Comparison of ENCODE assay signal across 25 cellular contexts in genomic region chr11:12358302-12359188, GRCh38. TPM values are rescaled to one million over a fixed set of nuclear protein-coding genes. Genes with fewer than 3 reads are reported as not detected.
DNase-seq lines count a peak whose midpoint lies in the region; ATAC-seq, FAIRE-seq and TF ChIP-seq lines count a peak whose summit lies in the region.
"Had no signal": no experiment of that assay in that cellular context is flagged by ENCODE, and none has a peak within 500 bp of the region (broad histone marks: within the 10 kb centered on the region; RNA-seq: fewer than 3 reads in every experiment).

No MANE protein-coding gene starts in this region.

- no peaks in the 10 kb centered on the region for H3K36me3 Mint-ChIP-seq in CD4-positive, alpha-beta T cell (ENCODE audit: low read depth)
- no peaks in the 10 kb centered on the region for H3K36me3 Mint-ChIP-seq in GM23338 (ENCODE audit: low read depth)

- H3K4me1 ChIP-seq in GM23338 (ENCODE audit: insufficient read depth) (no peaks in the 10 kb centered on the region), hepatocyte (ENCODE audit: insufficient read depth) (peaks cover 36% of the 10 kb centered on the region), pancreas (peaks cover 19 to 63% (median 54%) of the 10 kb centered on the region in 3 donors)

- no peaks in the 10 kb centered on the region for H3K9me3 Mint-ChIP-seq in CD4-positive, alpha-beta T cell
- no peaks in the 10 kb centered on the region for H3K9me3 Mint-ChIP-seq in GM23338

- no peaks in the 10 kb centered on the region for H3K36me3 ChIP-seq in GM23338 (ENCODE audit: insufficient read depth)
- no peaks in the 10 kb centered on the region for H3K36me3 ChIP-seq in hepatocyte (replicated peaks; ENCODE audit: insufficient read depth, low read depth)
- no peaks in the 10 kb centered on the region for H3K36me3 ChIP-seq in pancreas

- TF ChIP-seq POLR2A in H54 (IDR thresholded peaks at IDR 0.05; ENCODE audit: low read depth, low read length) = no peak

- no peaks in the 10 kb centered on the region for H3K9me3 ChIP-seq in CD4-positive, alpha-beta T cell (ENCODE audit: control insufficient read depth, low read length)
- H3K9me3 ChIP-seq in hepatocyte (ENCODE audit: low read depth) (no peaks in the 10 kb centered on the region), pancreas (no peaks in the 10 kb centered on the region)
- H3K9me3 ChIP-seq: SK-N-SH had no signal

- no peaks in the 10 kb centered on the region for H3K27me3 Mint-ChIP-seq in CD4-positive, alpha-beta T cell
- peaks cover 2% of the 10 kb centered on the region for H3K27me3 Mint-ChIP-seq in GM23338 (ENCODE audit: insufficient read depth, low read depth, poor library complexity)

- H3F3A ChIP-seq in GM23338 (replicated peaks; ENCODE audit: low read depth) = no peaks in the 10 kb centered on the region

- H3K27ac ChIP-seq in CD4-positive, alpha-beta T cell (ENCODE audit: low read depth, low read length) = no peak overlapping the region
- H3K27ac ChIP-seq in GM23338 (ENCODE audit: low read depth) = no peak overlapping the region
- peak overlapping the region; percentile 8 for H3K27ac ChIP-seq in hepatocyte
- H3K27ac ChIP-seq in pancreas = peak overlapping the region; percentile 44 to 80 (median 56)

- no peak for FAIRE-seq in pancreas (lab: Jason Lieb, UNC)
- no peak for FAIRE-seq in H54 (lab: Jason Lieb, UNC)
- FAIRE-seq: GM12892, GM19239, K562 had no signal

- no peak overlapping the region for H3K4me3 Mint-ChIP-seq in CD4-positive, alpha-beta T cell
- H3K4me3 Mint-ChIP-seq in GM23338 = no peak overlapping the region

- no peak for TF ChIP-seq CTCF in CD4-positive, alpha-beta T cell (IDR thresholded peaks at IDR 0.05)
- TF ChIP-seq CTCF in GM23338 (conservative IDR thresholded peaks at IDR 0.05; ENCODE audit: low read depth in 2 of 2) = no peak
- no peak for TF ChIP-seq CTCF in hepatocyte (IDR thresholded peaks at IDR 0.05; ENCODE audit: poor library complexity)
- no peak for TF ChIP-seq CTCF in pancreas (IDR thresholded peaks at IDR 0.05)

- intact Hi-C loops in CD4-positive, alpha-beta T cell (cut with DNase I, micrococcal nuclease) = no loop called here
- intact Hi-C loops in pancreas (cut with DNase I) = no loop called here

- H3K4me3 ChIP-seq in GM23338 (no peak overlapping the region), hepatocyte (no peak overlapping the region), pancreas (no peak overlapping the region)
- H3K4me3 ChIP-seq: K562 had no signal

- CTCF ChIA-PET in CD4-positive, alpha-beta T cell (lab: Charles Lee) = interaction anchor here (0.7 kb wide), 1 partner anchor 17 kb away, joined by 4 read pairs; no protein-coding TSS in a partner anchor

- peaks cover 75% of the 10 kb centered on the region for H3K4me1 Mint-ChIP-seq in CD4-positive, alpha-beta T cell (ENCODE audit: low read depth)
- peaks cover 15% of the 10 kb centered on the region for H3K4me1 Mint-ChIP-seq in GM23338

- POLR2A ChIA-PET in CD4-positive, alpha-beta T cell (lab: Charles Lee) = interaction anchor here (1.4 kb wide), 1 partner anchor 18 kb away, joined by 7 read pairs; the partner anchor contains the start of gene PARVA

- H3K79me2 ChIP-seq in GM23338 (replicated peaks; ENCODE audit: insufficient read depth) = no peaks in the 10 kb centered on the region
- no peaks in the 10 kb centered on the region for H3K79me2 ChIP-seq in hepatocyte

- H4K20me1 ChIP-seq in GM23338 (replicated peaks; ENCODE audit: insufficient read depth) (no peaks in the 10 kb centered on the region), hepatocyte (ENCODE audit: insufficient read depth, poor library complexity, severe bottlenecking) (no peaks in the 10 kb centered on the region)

- WGBS in hepatocyte (ENCODE audit: low lambda C conversion rate, missing lambda C conversion rate) = 92% methylated on average over 12 of the region's 12 CpGs
- 37 to 40% methylated on average over 12 of the region's 12 CpGs for WGBS in pancreas, 2 donors

- ATAC-seq in CD4-positive, alpha-beta T cell (ENCODE audit: poor library complexity) = no peak
- ATAC-seq in GM23338 (no peak), pancreas (peak; percentile 54 to 74 (median 64)), HG03457 (IDR thresholded peaks at IDR 0.05; ENCODE audit: unreplicated experiment) (no peak)
- ATAC-seq: K562, PC-3 had no signal

- H3K4me2 ChIP-seq in GM23338 (no peak overlapping the region), hepatocyte (no peak overlapping the region)
- H3K4me2 ChIP-seq: SK-N-SH had no signal

- DNase-seq in CD4-positive, alpha-beta T cell = no peak
- no peak for DNase-seq in GM23338 (ENCODE audit: low spot score)
- DNase-seq in hepatocyte (ENCODE audit: low spot score) = no peak
- peak in 1 of 6 donors; percentile 23 for DNase-seq in pancreas
- DNase-seq in NCI-H1105 (lab: John Stamatoyannopoulos, UW) = no peak
- no peak for DNase-seq in H54 (ENCODE audit: insufficient read length, low spot score)
- DNase-seq: C1 segment of cervical spinal cord; Calu3; DMS79 treated with DMSO at 0.1 percent for 48 hours; GF-D8; H7; Kasumi-1; NCI-H1092 treated with DMSO at 0.1 percent for 48 hours; NCI-H1436 treated with DMSO at 0.1 percent for 48 hours; NCI-H1930; NCI-H2107; NCI-H524; NCI-H748 treated with DMSO at 0.1 percent for 48 hours; NK-92 treated with Interleukin-12 subunit alpha and Interleukin-12 subunit beta, amount 100 ng/mL, for 24 hours; PC-3; SK-N-SH had no signal

- no peaks in the 10 kb centered on the region for H3K27me3 ChIP-seq in CD4-positive, alpha-beta T cell (ENCODE audit: control insufficient read depth, insufficient read depth, low read length)
- H3K27me3 ChIP-seq in GM23338 (ENCODE audit: insufficient read depth) (no peaks in the 10 kb centered on the region), hepatocyte (no peaks in the 10 kb centered on the region), pancreas (no peaks in the 10 kb centered on the region)

- peak overlapping the region; percentile 73 for H3K27ac Mint-ChIP-seq in CD4-positive, alpha-beta T cell
- no peak overlapping the region for H3K27ac Mint-ChIP-seq in GM23338

- peak overlapping the region; percentile 40; the same call in 1 of the 2 replicates for H2AFZ ChIP-seq in GM23338
- H2AFZ ChIP-seq in hepatocyte = no peak overlapping the region

- no peaks in the 10 kb centered on the region for H3K9me2 ChIP-seq in GM23338 (ENCODE audit: insufficient read depth)
- no peaks in the 10 kb centered on the region for H3K9me2 ChIP-seq in hepatocyte (replicated peaks; ENCODE audit: insufficient read depth)
- H3K9me2 ChIP-seq: SK-N-SH had no signal

TF ChIP-seq in GM23338, 12 proteins besides CTCF, POLR2A, EP300 and RAD21 (continues in another document):
- TF ChIP-seq NANOG (IDR thresholded peaks at IDR 0.05; ENCODE audit: borderline replicate concordance) = no peak
- no peak for TF ChIP-seq REST (IDR thresholded peaks at IDR 0.05; ENCODE audit: unreplicated experiment)
- TF ChIP-seq STAT1 (IDR thresholded peaks at IDR 0.05; ENCODE audit: unreplicated experiment) = no peak
- TF ChIP-seq ZNF331 (CRISPR knock-in tag; IDR thresholded peaks at IDR 0.05; ENCODE audit: low read depth) = no peak

RNA-seq across cellular contexts. Expression of gene PARVA, which starts 18.8 kb away (rescaled TPM):
- under 1 TPM; 0.08 to 0.98 TPM for total RNA-seq in CD4-positive, alpha-beta T cell
- 6.9 and 7.6 TPM in 2 replicates for total RNA-seq in GM23338 (2014; rRNA removed; shearing (Covaris generic))
- polyA plus RNA-seq in GM23338 (2016; fragmentation: Nextera tagmentation; extraction: Ambion mirVana) (5.1 and 5.8 TPM in 2 replicates), hepatocyte (41.2 and 46.2 TPM in 2 replicates), pancreas (10 to 100 TPM; 12.4 to 13.5 TPM)
- total RNA-seq in hepatocyte (34.2 and 37.4 TPM in 2 replicates), pancreas (10 to 100 TPM; 37.5 to 61.9 (median 47.6) TPM)
- polyA plus RNA-seq: K562 had no signal

Comparison
In these comparisons a context has a peak if more than half of its experiments do, and no peak if none do; other contexts are left out.
1. ATAC-seq: peak in pancreas (4 of 4); none in CD4-positive, alpha-beta T cell (single experiment), GM23338 (single experiment) and HG03457 (single experiment).
2. H3K27ac ChIP-seq: peak in hepatocyte (single experiment) and pancreas (4 of 4); none in CD4-positive, alpha-beta T cell (single experiment) and GM23338 (single experiment).